Comparison of ENCODE assay signal across 8 cellular contexts in the genomic region with DNA sequence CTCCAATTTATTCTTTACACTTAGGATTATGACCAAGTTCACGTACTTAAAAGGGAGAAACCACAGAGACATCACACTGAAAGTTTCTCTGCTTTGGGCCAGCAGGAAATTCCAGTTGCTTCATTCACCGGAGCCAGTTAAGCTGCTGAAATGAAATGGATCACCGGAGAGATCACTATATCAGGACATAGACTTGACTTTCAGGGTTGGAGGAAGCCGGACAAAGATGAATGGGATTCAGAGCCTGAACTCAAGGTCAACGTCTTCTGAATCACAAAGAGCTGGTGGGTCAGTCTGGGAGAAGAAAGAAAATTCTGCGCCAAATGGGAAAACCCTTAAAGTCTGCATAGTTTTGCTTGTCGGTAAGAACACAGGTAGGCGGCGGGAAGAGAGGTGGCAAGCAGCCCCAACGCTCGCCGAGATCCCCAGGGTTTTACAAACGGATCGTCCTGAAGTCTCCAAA.
A peak's percentile ranks its signal among the peaks of the same experiment; 100 is the strongest.
DNase-seq lines count a peak whose midpoint lies in the region; ATAC-seq and TF ChIP-seq lines count a peak whose summit lies in the region.

No MANE protein-coding gene starts in this region.

- H2AFZ ChIP-seq in GM23248: peak overlapping the region; percentile 81
- H2AFZ ChIP-seq in osteoblast (ENCODE audit: low read length): peak overlapping the region; percentile 97

- H3K9me2 ChIP-seq in GM23248 (ENCODE audit: insufficient read depth): no peaks in the 10 kb centered on the region

- ATAC-seq in HG02642 (IDR thresholded peaks at IDR 0.05; ENCODE audit: poor library complexity, unreplicated experiment): no peak
- no peak for ATAC-seq in GM19023 (IDR thresholded peaks at IDR 0.05; ENCODE audit: unreplicated experiment)

- CTCF ChIA-PET in AG04450 (lab: Charles Lee): interaction anchor here (0.8 to 3.8 kb wide), 16 partner anchors 9 to 673 kb away, joined by 3 to 26 read pairs (median 4); no protein-coding TSS in a partner anchor

- H3K79me2 ChIP-seq in GM23248 (ENCODE audit: insufficient read depth) (peaks cover 6% of the 10 kb centered on the region; the same call in 1 of the 2 replicates), osteoblast (ENCODE audit: insufficient read depth, low read length) (peaks cover 31% of the 10 kb centered on the region)

- WGBS in GM23248 (ENCODE audit: low coverage in 1 of 2, low lambda C conversion rate in 2 of 2, missing lambda C conversion rate in 2 of 2), 2 experiments: 0 to 2% methylated on average over 14 of the region's 14 CpGs

- H3K9ac ChIP-seq in GM23248: peak overlapping the region; percentile 68

- H3K27ac ChIP-seq in AG04450 (ENCODE audit: low read depth, low read length): peak overlapping the region; percentile 70
- peak overlapping the region; percentile 46 for H3K27ac ChIP-seq in GM23248
- H3K27ac ChIP-seq in osteoblast (ENCODE audit: low read depth, low read length): peak overlapping the region; percentile 62

- H4K20me1 ChIP-seq in GM23248 (ENCODE audit: insufficient read depth) (no peaks in the 10 kb centered on the region), osteoblast (ENCODE audit: insufficient read depth, low read length) (no peaks in the 10 kb centered on the region)

- DNase-seq in AG04450 (ENCODE audit: low read depth, low spot score) (peak; percentile 13), GM23248 (peak; percentile 79), SW480 (ENCODE audit: low spot score) (peak; percentile 64), fibroblast of peridontal ligament (ENCODE audit: extremely low read depth) (peak; percentile 70), osteoblast (ENCODE audit: insufficient read length, low spot score, missing footprints) (peak; percentile 87), GDM1 (lab: John Stamatoyannopoulos, UW) (no peak)

- H3K27me3 ChIP-seq in AG04450 (ENCODE audit: control insufficient read depth, insufficient read depth, low read length) (no peaks in the 10 kb centered on the region), GM23248 (replicated peaks; ENCODE audit: insufficient read depth) (no peaks in the 10 kb centered on the region), osteoblast (ENCODE audit: insufficient read depth, low read length) (no peaks in the 10 kb centered on the region)

- in situ Hi-C loops in GM23248 (cut with MboI): no loop called here

- H3K4me2 ChIP-seq in GM23248 (ENCODE audit: unreplicated experiment): peak overlapping the region; percentile 87
- H3K4me2 ChIP-seq in osteoblast (ENCODE audit: insufficient read depth, low read length): peak overlapping the region; percentile 92

- H3K36me3 ChIP-seq in GM23248 (ENCODE audit: low read depth) (no peaks in the 10 kb centered on the region), osteoblast (ENCODE audit: insufficient read depth, low read length) (no peaks in the 10 kb centered on the region)

- H3K4me3 ChIP-seq in AG04450 (ENCODE audit: low read depth, low read length) (peak overlapping the region; percentile 78), GM23248 (peak overlapping the region; percentile 80), osteoblast (ENCODE audit: insufficient read depth, low read length) (peak overlapping the region; percentile 88)

- no peaks in the 10 kb centered on the region for H3K9me3 ChIP-seq in AG04450 (ENCODE audit: control insufficient read depth, insufficient read depth, low read length)
- no peaks in the 10 kb centered on the region for H3K9me3 ChIP-seq in GM23248 (ENCODE audit: low read depth)
- H3K9me3 ChIP-seq in osteoblast (ENCODE audit: low read depth, low read length): no peaks in the 10 kb centered on the region

- no peak for TF ChIP-seq CTCF in AG04450 (IDR thresholded peaks at IDR 0.05; ENCODE audit: low read depth, low read length)
- TF ChIP-seq CTCF in osteoblast (IDR thresholded peaks at IDR 0.05; ENCODE audit: extremely low read depth, low read depth, low read length): no peak

- H3F3A ChIP-seq in GM23248 (ENCODE audit: insufficient read depth): peaks cover 18% of the 10 kb centered on the region

- POLR2A ChIA-PET in AG04450 (lab: Yijun Ruan, JAX): interaction anchor here (1.3 to 2.2 kb wide), 2 partner anchors 9 to 19 kb away, joined by 5 to 10 read pairs; no protein-coding TSS in a partner anchor

- H3K4me1 ChIP-seq in GM23248 (ENCODE audit: insufficient read depth): peaks cover 9% of the 10 kb centered on the region; the same call in 1 of the 2 replicates
- peaks cover 13% of the 10 kb centered on the region for H3K4me1 ChIP-seq in osteoblast (ENCODE audit: insufficient read depth, low read length)
